Comparison of ENCODE assay signal across 25 cellular contexts in genomic region chr1:228777211-228777610, GRCh38.
"Had no signal": no experiment of that assay in that cellular context is flagged by ENCODE, and none has a peak within 500 bp of the region (broad histone marks: within the 10 kb centered on the region; RNA-seq: fewer than 3 reads in every experiment).

No MANE protein-coding gene starts in this region.

- H3K27me3 ChIP-seq: stomach, suprapubic skin, testis, thyroid gland, tibial artery, tibial nerve, transverse colon, upper lobe of left lung, upper lobe of right lung, uterus, vagina had no signal

- H3K36me3 ChIP-seq: stomach, suprapubic skin, thoracic aorta, thyroid gland, tibial artery, tibial nerve, transverse colon, upper lobe of left lung, upper lobe of right lung, uterus, vagina had no signal

- H3K4me3 ChIP-seq: stomach, suprapubic skin, testis, thoracic aorta, thyroid gland, tibial artery, tibial nerve, transverse colon, upper lobe of left lung, upper lobe of right lung, uterus, vagina had no signal

- ATAC-seq: stimulated activated effector memory CD8-positive, alpha-beta T cell treated with anti-CD3 and anti-CD28 coated beads, Interleukin-12 subunit alpha, Interleukin-12 subunit beta, amount 100 ng/mL, for 72 hours; stimulated activated memory B cell treated with anti-CD40 and anti-IgM and Interleukin-4, amounts not matched to agents 10 μg/mL and 1 μg/mL and 100 μg/mL, for 72 hours; stimulated activated naive B cell treated with anti-CD40 and anti-IgM and Interleukin-4, amounts not matched to agents 10 μg/mL and 1 μg/mL and 100 μg/mL, for 72 hours; stimulated activated naive CD8-positive, alpha-beta T cell treated with anti-CD3 and anti-CD28 coated beads, Interleukin-15, amount 100 ng/mL, for 72 hours; stimulated activated naive CD8-positive, alpha-beta T cell treated with anti-CD3 and anti-CD28 coated beads, Interleukin-15, Interleukin-2, amounts not matched to agents 100 U/mL and 50 U/mL, for 24 hours; upper lobe of right lung had no signal

- DNase-seq: stimulated activated CD4-positive, alpha-beta T cell treated with anti-CD3 and anti-CD28 coated beads, Interleukin-2, amount 100 ng/mL, for 48 hours; stimulated activated CD4-positive, alpha-beta T cell treated with anti-CD3 and anti-CD28 coated beads, Interleukin-4, amount 100 ng/mL, for 1 hour; stimulated activated CD4-positive, alpha-beta T cell treated with anti-CD3 and anti-CD28 coated beads, Interleukin-4, amount 100 ng/mL, for 24 hours; stimulated activated CD4-positive, alpha-beta T cell treated with anti-CD3 and anti-CD28 coated beads, Interleukin-4, amount 100 ng/mL, for 4 hours; stimulated activated CD8-positive, alpha-beta memory T cell treated with anti-CD3 and anti-CD28 coated beads, Interleukin-4, amount 100 ng/mL, for 48 hours; stimulated activated naive B cell treated with anti-CD40 and anti-IgM and Interleukin-4, amounts not matched to agents 10 μg/mL and 1 μg/mL and 100 μg/mL, for 72 hours; stimulated activated naive CD4-positive, alpha-beta T cell; stimulated activated naive CD4-positive, alpha-beta T cell treated with Interleukin-2 at 50 U/mL for 16 hours; stimulated activated naive CD8-positive, alpha-beta T cell treated with anti-CD3 and anti-CD28 coated beads, Interleukin-15, amount 100 ng/mL, for 72 hours; stimulated activated naive CD8-positive, alpha-beta T cell treated with anti-CD3 and anti-CD28 coated beads, Interleukin-15, Interleukin-2, amounts not matched to agents 100 U/mL and 50 U/mL, for 24 hours; stomach; substantia nigra; testis; thyroid gland; tibial artery; transverse colon; upper lobe of left lung; upper lobe of right lung; uterus had no signal

- H3K27ac ChIP-seq: stomach, suprapubic skin, testis, thoracic aorta, thyroid gland, tibial artery, tibial nerve, transverse colon, upper lobe of left lung, upper lobe of right lung, uterus, vagina had no signal

- H3K9me3 ChIP-seq: stomach, suprapubic skin, testis, thoracic aorta, thyroid gland, tibial artery, tibial nerve, transverse colon, upper lobe of left lung, upper lobe of right lung, uterus, vagina had no signal

- H3K4me1 ChIP-seq: testis, tibial artery, uterus, vagina had no signal
